Comparison of ENCODE assay signal across 8 cellular contexts in genomic region chr1:113391643-113392271, GRCh38. TPM values are rescaled to one million over a fixed set of nuclear protein-coding genes. Genes with fewer than 3 reads are reported as not detected.
DNase-seq lines count a peak whose midpoint lies in the region; ATAC-seq and TF ChIP-seq lines count a peak whose summit lies in the region.

No MANE protein-coding gene starts in this region.

- peaks cover 2% of the 10 kb centered on the region for H3K9me3 Mint-ChIP-seq in activated CD4-positive, alpha-beta T cell treated with anti-CD3 and anti-CD28 coated beads for 36 hours (ENCODE audit: low read depth)
- no peaks in the 10 kb centered on the region for H3K9me3 Mint-ChIP-seq in central memory CD8-positive, alpha-beta T cell

- H3K79me1 ChIP-seq in mesenchymal stem cell (replicated peaks; ENCODE audit: low read length, poor library complexity, severe bottlenecking): peaks cover 13% of the 10 kb centered on the region

- H3K18ac ChIP-seq in mesenchymal stem cell (ENCODE audit: low read depth in 1 of 2, low read length in 2 of 2): no peak overlapping the region

- no peak overlapping the region for H4K8ac ChIP-seq in mesenchymal stem cell (ENCODE audit: low read length)

- WGBS in mesenchymal stem cell: 21% methylated on average over 9 of the region's 9 CpGs

- H3K9ac ChIP-seq in NT2/D1 (ENCODE audit: insufficient read length, low read depth): peak overlapping the region; percentile 80
- H3K9ac ChIP-seq in mesenchymal stem cell (ENCODE audit: low read length): peak overlapping the region; percentile 86

- CTCF ChIA-PET in activated CD4-positive, alpha-beta T cell treated with anti-CD3 and anti-CD28 coated beads for 36 hours (lab: Charles Lee): interaction anchor here (0.9 to 2.5 kb wide), 5 partner anchors 18 to 497 kb away, joined by 3 to 6 read pairs (median 4); partner anchors contain the start of gene LRIG2

- H3K4me2 ChIP-seq in mesenchymal stem cell (ENCODE audit: low read length, poor library complexity, severe bottlenecking): peak overlapping the region; percentile 71

- no peak overlapping the region for H2AK5ac ChIP-seq in mesenchymal stem cell (ENCODE audit: low read length, severe bottlenecking)

- H3K27me3 Mint-ChIP-seq in activated CD4-positive, alpha-beta T cell treated with anti-CD3 and anti-CD28 coated beads for 36 hours: peaks cover 5% of the 10 kb centered on the region
- H3K27me3 Mint-ChIP-seq in central memory CD8-positive, alpha-beta T cell: peaks cover 28% of the 10 kb centered on the region

- H3K4me3 ChIP-seq in NT2/D1 (ENCODE audit: insufficient read length, low read depth) (peak overlapping the region; percentile 76), mesenchymal stem cell (ENCODE audit: insufficient read depth in 1 of 2, low read depth in 1 of 2, low read length in 2 of 2) (peak overlapping the region; percentile 93 to 94), vagina (peak overlapping the region; percentile 84 to 99)

- no peak for TF ChIP-seq POLR2A in vagina (IDR thresholded peaks at IDR 0.05)

- H3K4me3 Mint-ChIP-seq in activated CD4-positive, alpha-beta T cell treated with anti-CD3 and anti-CD28 coated beads for 36 hours: peak overlapping the region; percentile 86
- peak overlapping the region; percentile 84 for H3K4me3 Mint-ChIP-seq in central memory CD8-positive, alpha-beta T cell

- H3K36me3 ChIP-seq in NT2/D1 (ENCODE audit: insufficient read depth, insufficient read length, low read length): no peaks in the 10 kb centered on the region
- no peaks in the 10 kb centered on the region for H3K36me3 ChIP-seq in mesenchymal stem cell (ENCODE audit: control insufficient read depth in 1 of 2, insufficient read depth in 2 of 2, low read depth in 1 of 2, low read length in 2 of 2)
- no peaks in the 10 kb centered on the region for H3K36me3 ChIP-seq in vagina

- no peak overlapping the region for H4K91ac ChIP-seq in mesenchymal stem cell (ENCODE audit: low read length)

- no peaks in the 10 kb centered on the region for H3K9me3 ChIP-seq in NT2/D1 (ENCODE audit: insufficient read depth, low read length)
- H3K9me3 ChIP-seq in mesenchymal stem cell (ENCODE audit: control insufficient read depth, low read length): no peaks in the 10 kb centered on the region
- H3K9me3 ChIP-seq in vagina: no peaks in the 10 kb centered on the region

- H3K27ac Mint-ChIP-seq in activated CD4-positive, alpha-beta T cell treated with anti-CD3 and anti-CD28 coated beads for 36 hours: peak overlapping the region; percentile 27
- H3K27ac Mint-ChIP-seq in central memory CD8-positive, alpha-beta T cell (ENCODE audit: low read depth): no peak overlapping the region

- H2BK5ac ChIP-seq in mesenchymal stem cell (ENCODE audit: low read depth, low read length, poor library complexity, severe bottlenecking): no peak overlapping the region

- no peak overlapping the region for H2AFZ ChIP-seq in mesenchymal stem cell (ENCODE audit: low read depth, low read length)

- peak; percentile 10 for DNase-seq in activated CD4-positive, alpha-beta T cell treated with anti-CD3 and anti-CD28 coated beads for 36 hours
- no peak for DNase-seq in activated CD4-positive, alpha-beta T cell treated with anti-CD3 and anti-CD28 coated beads for 1 hour
- no peak for DNase-seq in NT2/D1 (ENCODE audit: low read depth, low spot score)
- DNase-seq in central memory CD8-positive, alpha-beta T cell (ENCODE audit: low spot score in 2 of 2): no peak
- DNase-seq in mesenchymal stem cell: no peak
- DNase-seq in vagina (ENCODE audit: extremely low spot score in 2 of 2): peak in 1 of 2 donors; percentile 86
- DNase-seq in GOT3 (lab: John Stamatoyannopoulos, UW): no peak

- H3K4ac ChIP-seq in mesenchymal stem cell (ENCODE audit: low read depth in 1 of 2, low read length in 2 of 2): no peak overlapping the region

- H2BK12ac ChIP-seq in mesenchymal stem cell (ENCODE audit: low read length in 2 of 2): no peak overlapping the region

- TF ChIP-seq CTCF in vagina (IDR thresholded peaks at IDR 0.05): no peak

- POLR2A ChIA-PET in activated CD4-positive, alpha-beta T cell treated with anti-CD3 and anti-CD28 coated beads for 36 hours (lab: Charles Lee): interaction anchor here (0.7 kb wide), 1 partner anchor 1117 kb away, joined by 7 read pairs; no protein-coding TSS in a partner anchor

- H2BK120ac ChIP-seq in mesenchymal stem cell (ENCODE audit: low read depth, low read length): no peak overlapping the region

- H3K4me1 ChIP-seq in NT2/D1 (ENCODE audit: insufficient read depth, insufficient read length) (no peaks in the 10 kb centered on the region), mesenchymal stem cell (ENCODE audit: control insufficient read depth, insufficient read depth, low read depth, low read length) (peaks cover 3% of the 10 kb centered on the region), vagina (peaks cover 36% of the 10 kb centered on the region)

- no peak overlapping the region for H3K23ac ChIP-seq in mesenchymal stem cell (ENCODE audit: low read length in 2 of 2)

- H3K36me3 Mint-ChIP-seq in activated CD4-positive, alpha-beta T cell treated with anti-CD3 and anti-CD28 coated beads for 36 hours (ENCODE audit: low read depth): no peaks in the 10 kb centered on the region
- H3K36me3 Mint-ChIP-seq in central memory CD8-positive, alpha-beta T cell (ENCODE audit: insufficient read depth): peaks cover 2% of the 10 kb centered on the region

- intact Hi-C loops in activated CD4-positive, alpha-beta T cell treated with anti-CD3 and anti-CD28 coated beads for 36 hours (cut with DNase I, micrococcal nuclease): loop anchor here (2.0 to 10.0 kb wide), 11 partner anchors 23 to 1119 kb away; partner anchors contain the start of genes LRIG2 (in 2 of the 2), RSBN1 (in 2 of the 2), PPM1J (in 1 of the 2) and PTPN22 (in 1 of the 2)
- intact Hi-C loops in vagina (cut with DNase I): no loop called here

- peaks cover 26% of the 10 kb centered on the region for H3K4me1 Mint-ChIP-seq in activated CD4-positive, alpha-beta T cell treated with anti-CD3 and anti-CD28 coated beads for 36 hours
- H3K4me1 Mint-ChIP-seq in central memory CD8-positive, alpha-beta T cell: peaks cover 23% of the 10 kb centered on the region

- peak overlapping the region in 1 of 2 experiments; percentile 92 for H3K14ac ChIP-seq in mesenchymal stem cell (ENCODE audit: low read length in 2 of 2)

- no peak overlapping the region for H2BK15ac ChIP-seq in mesenchymal stem cell (ENCODE audit: low read depth, poor library complexity, severe bottlenecking)

- H3K27me3 ChIP-seq in NT2/D1 (ENCODE audit: insufficient read depth, insufficient read length) (peaks cover 10% of the 10 kb centered on the region), mesenchymal stem cell (ENCODE audit: control insufficient read depth in 1 of 2, insufficient read depth in 1 of 2, low read length in 2 of 2) (no peaks in the 10 kb centered on the region), vagina (no peaks in the 10 kb centered on the region)

- no peak for ATAC-seq in activated CD4-positive, alpha-beta T cell treated with anti-CD3 and anti-CD28 coated beads for 36 hours
- peak; percentile 18 for ATAC-seq in central memory CD8-positive, alpha-beta T cell (replicated peaks; ENCODE audit: extremely low read depth, poor library complexity, severe bottlenecking)
- no peak for ATAC-seq in GM18498 (IDR thresholded peaks at IDR 0.05; ENCODE audit: unreplicated experiment)

- no peak overlapping the region for H3K27ac ChIP-seq in mesenchymal stem cell (ENCODE audit: low read length, poor library complexity, severe bottlenecking)
- peak overlapping the region; percentile 88 for H3K27ac ChIP-seq in vagina

RNA-seq across cellular contexts. Expression of gene MAGI3, which starts 1.4 kb away (rescaled TPM):
- 1 to 10 TPM; 6.4 to 6.7 TPM for total RNA-seq in activated CD4-positive, alpha-beta T cell treated with anti-CD3 and anti-CD28 coated beads for 36 hours
- polyA plus RNA-seq in mesenchymal stem cell (2013, experiment 1 of 2): 2.7 TPM
- 2.6 TPM for polyA plus RNA-seq in mesenchymal stem cell (2013, experiment 2 of 2)
- 18.4 TPM for total RNA-seq in vagina
